ENCODE assay signal across 21 cellular contexts in the genomic region with DNA sequence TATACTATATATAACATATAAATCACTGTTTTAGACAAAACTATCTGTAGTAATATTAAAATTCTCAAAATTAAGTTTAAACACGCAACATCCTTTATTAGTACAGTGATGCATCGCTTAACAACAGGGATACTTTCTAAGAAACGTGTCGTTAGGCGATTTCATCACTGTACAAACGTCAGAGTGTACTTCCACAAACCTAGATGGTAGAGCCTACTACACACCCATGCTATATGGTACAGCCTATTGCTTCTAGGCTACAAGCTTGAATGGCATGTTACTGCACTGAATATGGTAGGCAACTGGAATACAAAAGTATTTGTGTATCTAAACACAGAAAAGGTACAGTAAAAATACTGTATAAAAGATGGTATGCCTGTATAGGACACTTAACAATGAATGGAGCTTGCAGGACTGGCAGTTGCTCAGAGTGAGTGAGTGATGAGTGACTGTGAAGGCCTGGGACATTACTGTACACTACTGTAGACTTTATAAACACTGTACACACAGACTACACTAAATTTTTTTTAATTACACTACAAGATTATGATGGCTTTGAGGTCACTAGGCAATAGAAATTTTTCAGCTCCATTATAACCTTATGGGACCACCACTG. TPM values are rescaled to one million over a fixed set of nuclear protein-coding genes. Genes with fewer than 3 reads are reported as not detected.
"Had no signal": no experiment of that assay in that cellular context is flagged by ENCODE, and none has a peak within 500 bp of the region (broad histone marks: within the 10 kb centered on the region; RNA-seq: fewer than 3 reads in every experiment).

No MANE protein-coding gene starts in this region.

- H3K36me3 ChIP-seq: adrenal gland, gastrocnemius medialis, left lung, prostate gland, suprapubic skin, transverse colon, vagina had no signal

- DNase-seq: activated CD4-positive, alpha-beta T cell treated with anti-CD3 and anti-CD28 coated beads, Interleukin-2, amount 50 U/mL, for 4 hours; activated gamma-delta T cell treated with Interleukin-2 at 50 U/mL for 16 hours; adrenal gland; cerebellar nuclear complex; cortex of kidney; erythroblast; gastrocnemius medialis; head of caudate nucleus; kidney; left lung; mammary epithelial cell; right cardiac atrium; stimulated activated CD4-positive, alpha-beta T cell treated with anti-CD3 and anti-CD28 coated beads, Interleukin-15, amount 100 ng/mL, for 24 hours; stimulated activated CD4-positive, alpha-beta T cell treated with anti-CD3 and anti-CD28 coated beads, Interleukin-2, amount 100 ng/mL, for 48 hours; transverse colon had no signal

- H3K4me3 ChIP-seq: adrenal gland, gastrocnemius medialis, left lung, prostate gland, suprapubic skin, transverse colon, vagina had no signal

- H3K27ac ChIP-seq: left lung, prostate gland, suprapubic skin, transverse colon, vagina had no signal

- H3K27me3 ChIP-seq: adrenal gland, gastrocnemius medialis, left lung, suprapubic skin, transverse colon, vagina had no signal

- H3K9me3 ChIP-seq: adrenal gland, gastrocnemius medialis, left lung, prostate gland, suprapubic skin, transverse colon, vagina had no signal

- ATAC-seq: activated naive CD4-positive, alpha-beta T cell treated with anti-CD3 and anti-CD28 coated beads, Interleukin-2, amount 50 U/mL, for 72 hours; gastrocnemius medialis; left lung; right cardiac atrium had no signal

RNA-seq across cellular contexts. Expression of a gene that starts 56.1 kb away (rescaled TPM):
- total RNA-seq: bronchial epithelial cell, mammary epithelial cell, osteocyte had no signal
